ENCODE assay signal across 16 cellular contexts in the genomic region with DNA sequence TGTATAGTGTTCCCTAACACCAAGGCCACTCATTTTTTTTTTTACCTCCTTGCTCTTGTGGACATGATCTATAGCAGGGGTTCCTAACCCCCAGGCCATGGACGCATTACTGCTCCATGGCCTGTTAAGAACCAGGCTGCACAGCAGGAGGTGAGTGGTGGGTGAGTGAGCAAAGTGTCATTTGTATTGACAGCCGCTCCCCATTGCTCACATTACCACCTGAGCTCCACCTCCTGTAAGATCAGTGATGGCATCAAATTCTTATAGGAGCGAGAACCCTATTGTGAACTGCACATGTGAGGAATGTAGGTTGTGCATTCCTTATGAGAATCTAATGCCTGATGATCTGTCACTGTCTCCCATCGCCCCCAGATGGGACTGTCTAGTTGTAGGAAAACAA.
"Had no signal": no experiment of that assay in that cellular context is flagged by ENCODE, and none has a peak within 500 bp of the region (broad histone marks: within the 10 kb centered on the region; RNA-seq: fewer than 3 reads in every experiment).

No MANE protein-coding gene starts in this region.

- H3K9me3 ChIP-seq: prostate gland, upper lobe of left lung had no signal

- H3K36me3 ChIP-seq: prostate gland, upper lobe of left lung, WERI-Rb-1 had no signal

- H3K27ac ChIP-seq: coronary artery, upper lobe of left lung, WERI-Rb-1 had no signal

- DNase-seq: activated CD4-positive, alpha-beta T cell treated with anti-CD3 and anti-CD28 coated beads for 36 hours; activated CD8-positive, alpha-beta memory T cell treated with anti-CD3 and anti-CD28 coated beads, Interleukin-2, amount 50 U/mL, for 48 hours; activated CD8-positive, alpha-beta T cell treated with anti-CD3 and anti-CD28 coated beads for 36 hours; activated naive CD4-positive, alpha-beta T cell treated with anti-CD3 and anti-CD28 coated beads for 36 hours; central memory CD4-positive, alpha-beta T cell; effector CD8-positive, alpha-beta T cell; left colon; natural killer cell; stimulated activated CD4-positive, alpha-beta T cell treated with anti-CD3 and anti-CD28 coated beads, Interleukin-2, amount 100 ng/mL, for 24 hours; stimulated activated naive CD4-positive, alpha-beta T cell; T-cell; upper lobe of left lung; WERI-Rb-1 had no signal

- H3K9me3 Mint-ChIP-seq: activated CD8-positive, alpha-beta T cell treated with anti-CD3 and anti-CD28 coated beads for 36 hours; natural killer cell; T-cell had no signal

- H3K27me3 ChIP-seq: upper lobe of left lung had no signal

- H3K4me1 Mint-ChIP-seq: activated CD4-positive, alpha-beta T cell treated with anti-CD3 and anti-CD28 coated beads for 36 hours; natural killer cell; T-cell had no signal

- H3K4me3 ChIP-seq: coronary artery, prostate gland had no signal

- ATAC-seq: activated CD4-positive, alpha-beta T cell treated with anti-CD3 and anti-CD28 coated beads for 36 hours; activated CD8-positive, alpha-beta T cell treated with anti-CD3 and anti-CD28 coated beads for 36 hours; left colon; natural killer cell; sciatic nerve; T-cell had no signal

- H3K27ac Mint-ChIP-seq: activated CD4-positive, alpha-beta T cell treated with anti-CD3 and anti-CD28 coated beads for 36 hours; activated CD8-positive, alpha-beta T cell treated with anti-CD3 and anti-CD28 coated beads for 36 hours; activated naive CD4-positive, alpha-beta T cell treated with anti-CD3 and anti-CD28 coated beads for 36 hours; natural killer cell; T-cell had no signal

- H3K4me3 Mint-ChIP-seq: activated CD4-positive, alpha-beta T cell treated with anti-CD3 and anti-CD28 coated beads for 36 hours; activated CD8-positive, alpha-beta T cell treated with anti-CD3 and anti-CD28 coated beads for 36 hours; activated naive CD4-positive, alpha-beta T cell treated with anti-CD3 and anti-CD28 coated beads for 36 hours; natural killer cell; T-cell had no signal

- H3K36me3 Mint-ChIP-seq: natural killer cell, T-cell had no signal
